Comparison of ENCODE assay signal across 1 cellular context in genomic region chr1:51907079-51907702, GRCh38.
TF ChIP-seq lines count a peak whose summit lies in the region.

No MANE protein-coding gene starts in this region.

TF ChIP-seq in GM12878, 131 proteins besides CTCF, POLR2A, EP300 and RAD21:
- no peak for TF ChIP-seq TCF12 (IDR thresholded peaks at IDR 0.05; ENCODE audit: low read depth, low read length)
- TF ChIP-seq SPI1 (IDR thresholded peaks at IDR 0.05; ENCODE audit: borderline replicate concordance, insufficient read depth, low read depth, low read length), result peak; percentile 29; the same call in 1 of the 2 replicates
